Comparison of ENCODE assay signal across 10 cellular contexts in the genomic region with DNA sequence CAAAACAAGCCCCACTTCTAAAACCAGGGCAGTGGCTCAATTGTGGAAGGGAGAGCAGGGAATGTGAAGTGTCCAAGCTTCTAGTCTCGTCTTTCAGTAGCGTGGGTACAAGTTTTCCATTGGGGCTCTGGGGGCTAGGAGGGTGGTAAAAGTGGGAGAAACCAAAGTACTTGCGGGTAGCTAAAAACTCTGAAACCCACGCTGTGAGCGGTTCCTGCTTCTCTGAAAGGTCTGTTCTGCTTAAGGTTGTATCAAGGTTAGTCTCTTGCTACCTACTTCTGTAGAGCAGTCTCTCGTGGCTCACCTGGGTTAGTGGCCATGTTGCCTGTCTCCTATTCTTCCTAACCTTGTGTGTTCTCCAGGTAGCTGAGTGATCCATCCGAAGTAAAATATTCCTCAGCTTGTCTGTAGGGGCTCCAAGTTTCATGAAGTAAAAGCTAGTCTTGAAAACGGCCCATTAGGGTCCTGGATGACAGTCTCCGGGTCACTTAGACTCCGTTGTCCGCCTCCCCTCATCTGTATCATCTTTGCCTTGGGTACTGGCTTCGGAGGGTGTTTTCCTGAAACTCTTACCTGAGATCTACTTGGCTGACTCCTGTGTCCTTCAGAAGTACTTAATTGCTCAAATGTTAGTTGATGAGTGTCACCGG. TPM values are rescaled to one million over a fixed set of nuclear protein-coding genes. Genes with fewer than 3 reads are reported as not detected.
DNase-seq lines count a peak whose midpoint lies in the region; ATAC-seq and TF ChIP-seq lines count a peak whose summit lies in the region.
"Had no signal": no experiment of that assay in that cellular context is flagged by ENCODE, and none has a peak within 500 bp of the region (broad histone marks: within the 10 kb centered on the region; RNA-seq: fewer than 3 reads in every experiment).

No MANE protein-coding gene starts in this region.

- H2AK5ac ChIP-seq in mesendoderm (ENCODE audit: low read length), result no peak overlapping the region

- POLR2A ChIA-PET in activated CD8-positive, alpha-beta T cell treated with anti-CD3 and anti-CD28 coated beads, Interleukin-2, amount 10 ng/mL, durations not matched to agents 7 days and 5 days (lab: Charles Lee), result interaction anchor here (0.8 to 3.0 kb wide), 14 partner anchors 11 to 514 kb away, joined by 3 to 50 read pairs (median 12); a partner anchor contains a TSS

- TF ChIP-seq CTCF in right atrium auricular region (IDR thresholded peaks at IDR 0.05), result no peak
- no peak for TF ChIP-seq CTCF in vagina (IDR thresholded peaks at IDR 0.05)

- H4K5ac ChIP-seq in mesendoderm (ENCODE audit: low read length), result no peak overlapping the region

- H4K8ac ChIP-seq in mesendoderm (ENCODE audit: low read depth, low read length), result no peak overlapping the region

- no peaks in the 10 kb centered on the region for H3K27me3 Mint-ChIP-seq in activated CD8-positive, alpha-beta T cell treated with anti-CD3 and anti-CD28 coated beads, Interleukin-2, amount 10 ng/mL, durations not matched to agents 7 days and 5 days (ENCODE audit: low read depth)

- H3K9me3 Mint-ChIP-seq in activated CD8-positive, alpha-beta T cell treated with anti-CD3 and anti-CD28 coated beads, Interleukin-2, amount 10 ng/mL, durations not matched to agents 7 days and 5 days (ENCODE audit: insufficient read depth), result no peaks in the 10 kb centered on the region

- H3K4me1 Mint-ChIP-seq in activated CD8-positive, alpha-beta T cell treated with anti-CD3 and anti-CD28 coated beads, Interleukin-2, amount 10 ng/mL, durations not matched to agents 7 days and 5 days (ENCODE audit: low read depth), result peaks cover 63% of the 10 kb centered on the region

- no peak overlapping the region for H3K4me3 ChIP-seq in right atrium auricular region
- H3K4me3 ChIP-seq in mesendoderm (ENCODE audit: low read length), result no peak overlapping the region
- no peak overlapping the region for H3K4me3 ChIP-seq in vagina

- H3K4me2 ChIP-seq in mesendoderm (ENCODE audit: low read length), result no peak overlapping the region

- no peaks in the 10 kb centered on the region for H3K9me3 ChIP-seq in right atrium auricular region
- H3K9me3 ChIP-seq in vagina, result no peaks in the 10 kb centered on the region

- no peak overlapping the region for H2BK120ac ChIP-seq in mesendoderm (ENCODE audit: low read depth, low read length)

- H3K18ac ChIP-seq in mesendoderm (ENCODE audit: low read length), result no peak overlapping the region

- H3K4ac ChIP-seq in mesendoderm (ENCODE audit: low read depth, low read length), result no peak overlapping the region

- H3K56ac ChIP-seq in mesendoderm (ENCODE audit: low read length), result no peak overlapping the region

- H3K4me1 ChIP-seq in right atrium auricular region (peaks cover 0 to 34% of the 10 kb centered on the region in 2 donors), mesendoderm (ENCODE audit: control insufficient read depth, low read depth, low read length) (peaks cover 9% of the 10 kb centered on the region), vagina (peaks cover 42% of the 10 kb centered on the region)

- H3K27ac Mint-ChIP-seq in activated CD8-positive, alpha-beta T cell treated with anti-CD3 and anti-CD28 coated beads, Interleukin-2, amount 10 ng/mL, durations not matched to agents 7 days and 5 days, result peak overlapping the region; percentile 99

- ATAC-seq in left cardiac atrium (no peak), GM19467 (IDR thresholded peaks at IDR 0.05; ENCODE audit: unreplicated experiment) (no peak)
- no peak for ATAC-seq in activated CD8-positive, alpha-beta T cell treated with anti-CD3 and anti-CD28 coated beads, Interleukin-2, amount 10 ng/mL, durations not matched to agents 7 days and 5 days
- ATAC-seq: SK-N-SH treated with all-trans-retinoic acid at 6 μM for 48 hours had no signal

- H3K27me3 ChIP-seq in right atrium auricular region (no peaks in the 10 kb centered on the region), mesendoderm (ENCODE audit: insufficient read depth, low read length, poor library complexity) (no peaks in the 10 kb centered on the region), vagina (no peaks in the 10 kb centered on the region)
- H3K27me3 ChIP-seq: brain microvascular endothelial cell had no signal

- intact Hi-C loops in left cardiac atrium (cut with DNase I), result no loop called here
- intact Hi-C loops in vagina (cut with DNase I), result loop anchor here (5.0 kb wide), 1 partner anchor 101 kb away; no protein-coding TSS in a partner anchor

- CTCF ChIA-PET in activated CD8-positive, alpha-beta T cell treated with anti-CD3 and anti-CD28 coated beads, Interleukin-2, amount 10 ng/mL, durations not matched to agents 7 days and 5 days (lab: Charles Lee), result interaction anchor here (1.0 to 7.4 kb wide), 11 partner anchors 11 to 343 kb away, joined by 3 to 52 read pairs (median 8); no protein-coding TSS in a partner anchor

- H3K36me3 Mint-ChIP-seq in activated CD8-positive, alpha-beta T cell treated with anti-CD3 and anti-CD28 coated beads, Interleukin-2, amount 10 ng/mL, durations not matched to agents 7 days and 5 days (ENCODE audit: low read depth), result peaks cover 29% of the 10 kb centered on the region

- no peak for DNase-seq in right atrium auricular region (ENCODE audit: low spot score)
- no peak for DNase-seq in left cardiac atrium
- peak; percentile 46 for DNase-seq in activated CD8-positive, alpha-beta T cell treated with anti-CD3 and anti-CD28 coated beads, Interleukin-2, amount 10 ng/mL, durations not matched to agents 7 days and 5 days
- no peak for DNase-seq in mesendoderm
- DNase-seq in vagina (ENCODE audit: extremely low spot score in 2 of 2), result no peak
- DNase-seq in HuH-7.5 (ENCODE audit: low spot score), result no peak
- no peak for DNase-seq in AG20443 (ENCODE audit: low spot score)
- DNase-seq: brain microvascular endothelial cell had no signal

- H3K23ac ChIP-seq in mesendoderm (ENCODE audit: low read length), result no peak overlapping the region

- H3K27ac ChIP-seq in right atrium auricular region, result peak overlapping the region; percentile 94 to 97
- H3K27ac ChIP-seq in mesendoderm (ENCODE audit: low read depth, low read length), result no peak overlapping the region
- H3K27ac ChIP-seq in vagina, result peak overlapping the region; percentile 98
- H3K27ac ChIP-seq: brain microvascular endothelial cell had no signal

- peak overlapping the region; percentile 78 for H3K9ac ChIP-seq in mesendoderm (ENCODE audit: low read length)

- peaks cover 26% of the 10 kb centered on the region for H3K79me2 ChIP-seq in mesendoderm (ENCODE audit: control insufficient read depth, insufficient read depth, low read length)

- H3K4me3 Mint-ChIP-seq in activated CD8-positive, alpha-beta T cell treated with anti-CD3 and anti-CD28 coated beads, Interleukin-2, amount 10 ng/mL, durations not matched to agents 7 days and 5 days, result peak overlapping the region; percentile 92

- H2BK15ac ChIP-seq in mesendoderm (replicated peaks; ENCODE audit: low read depth), result no peak overlapping the region

- peaks cover 25% of the 10 kb centered on the region for H3K36me3 ChIP-seq in right atrium auricular region
- peaks cover 3% of the 10 kb centered on the region for H3K36me3 ChIP-seq in mesendoderm (ENCODE audit: control insufficient read depth, insufficient read depth, low read length)
- H3K36me3 ChIP-seq in vagina, result peaks cover 0 to 14% of the 10 kb centered on the region in 2 donors

- H2BK5ac ChIP-seq in mesendoderm (ENCODE audit: low read length), result no peak overlapping the region

- no CpG with 5 or more reads among the region's 13 CpGs for WGBS in mesendoderm (ENCODE audit: extremely low coverage, insufficient coverage, low lambda C conversion rate)

- H3K79me1 ChIP-seq in mesendoderm (ENCODE audit: low read length), result peaks cover 8% of the 10 kb centered on the region

- TF ChIP-seq POLR2A in vagina (IDR thresholded peaks at IDR 0.05), result no peak

RNA-seq across cellular contexts. Expression of a gene that starts 1.9 kb away (rescaled TPM):
- 100 to 1,000 TPM; 109 to 216 TPM for total RNA-seq in right atrium auricular region
- total RNA-seq in left cardiac atrium, result 100 to 1,000 TPM; 206 to 267 TPM
- 100 to 1,000 TPM; 516 to 550 TPM for total RNA-seq in activated CD8-positive, alpha-beta T cell treated with anti-CD3 and anti-CD28 coated beads, Interleukin-2, amount 10 ng/mL, durations not matched to agents 7 days and 5 days
- polyA plus RNA-seq in mesendoderm (2013, experiment 1 of 2), result 261 TPM
- 261 TPM for polyA plus RNA-seq in mesendoderm (2013, experiment 2 of 2)
- 159 TPM for total RNA-seq in vagina
